ENCODE assay signal across 2 cellular contexts in genomic region chr5:172283862-172284274, GRCh38.
TF ChIP-seq lines count a peak whose summit lies in the region.

No MANE protein-coding gene starts in this region.

TF ChIP-seq in HEK293, 187 proteins besides CTCF, POLR2A, EP300 and RAD21:
- TF ChIP-seq HOXC10 (CRISPR knock-in tag; IDR thresholded peaks at IDR 0.05) = 0 out of 2 replicates have a peak, but pooled peaks have one; percentile 5
- no peak for TF ChIP-seq ZNF292 (tag by site-specific recombination; IDR thresholded peaks at IDR 0.05; ENCODE audit: borderline replicate concordance, low read depth)

TF ChIP-seq in GM12878, 131 proteins besides CTCF, POLR2A, EP300 and RAD21 (continues in another document):
- TF ChIP-seq HSF1 (IDR thresholded peaks at IDR 0.05; ENCODE audit: low read depth, low read length) (no peak), CREM (IDR thresholded peaks at IDR 0.05; ENCODE audit: low read depth) (no peak), SPI1 (IDR thresholded peaks at IDR 0.05; ENCODE audit: borderline replicate concordance, insufficient read depth, low read depth, low read length) (no peak), TCF12 (IDR thresholded peaks at IDR 0.05; ENCODE audit: low read depth, low read length) (no peak), RELA (IDR thresholded peaks at IDR 0.05; ENCODE audit: borderline replicate concordance, partially characterized antibody) (no peak), FOXM1 (IDR thresholded peaks at IDR 0.05; ENCODE audit: low read depth, low read length) (no peak), BMI1 (IDR thresholded peaks at IDR 0.05; ENCODE audit: borderline replicate concordance) (no peak), HDGF (IDR thresholded peaks at IDR 0.05) (no peak), PRDM15 (CRISPR knock-in tag; IDR thresholded peaks at IDR 0.05) (no peak), CREB1 (IDR thresholded peaks at IDR 0.05; ENCODE audit: low read depth) (no peak), RAD51 (IDR thresholded peaks at IDR 0.05) (no peak), PBX3 (IDR thresholded peaks at IDR 0.05; ENCODE audit: insufficient replicate concordance, low read depth, low read length) (no peak), USF1 (IDR thresholded peaks at IDR 0.05; ENCODE audit: borderline replicate concordance, extremely low read length, insufficient read depth, low read depth, low read length) (no peak), MYB (IDR thresholded peaks at IDR 0.05; ENCODE audit: borderline replicate concordance, low read depth, low read length) (no peak), CEBPB (IDR thresholded peaks at IDR 0.05; ENCODE audit: borderline replicate concordance in 1 of 2, low read depth in 2 of 2, low read length in 2 of 2) (no peak), ASH2L (IDR thresholded peaks at IDR 0.05; ENCODE audit: borderline replicate concordance, low read depth) (0 out of 2 replicates have a peak, but pooled peaks have one; percentile 2), ZNF384 (IDR thresholded peaks at IDR 0.05; ENCODE audit: borderline replicate concordance, low read depth, low read length) (no peak), ZNF622 (IDR thresholded peaks at IDR 0.05) (no peak), RFX5 (IDR thresholded peaks at IDR 0.05; ENCODE audit: low read depth, low read length) (no peak), ZNF24 (IDR thresholded peaks at IDR 0.05) (no peak), ATF2 (IDR thresholded peaks at IDR 0.05; ENCODE audit: low read length) (no peak), FOXK2 (IDR thresholded peaks at IDR 0.05) (no peak), TCF3 (IDR thresholded peaks at IDR 0.05; ENCODE audit: borderline replicate concordance, insufficient read depth, low read depth, low read length) (0 out of 2 replicates have a peak, but pooled peaks have one; percentile 8), NRF1 (conservative IDR thresholded peaks at IDR 0.05; ENCODE audit: low read depth, low read length) (no peak), TAF1 (IDR thresholded peaks at IDR 0.05; ENCODE audit: borderline replicate concordance, low read depth, low read length) (0 out of 2 replicates have a peak, but pooled peaks have one; percentile 65), GABPA (IDR thresholded peaks at IDR 0.05; ENCODE audit: low read depth) (no peak), SP1 (IDR thresholded peaks at IDR 0.05; ENCODE audit: low read depth, low read length) (no peak), ATF7 (IDR thresholded peaks at IDR 0.05; ENCODE audit: low read depth) (no peak), SRF (IDR thresholded peaks at IDR 0.05; ENCODE audit: low read depth in 2 of 2, low read length in 2 of 2) (0 out of 4 replicates have a peak, but pooled peaks of 1 of the 2 experiments have one; percentile 19), ZBTB4 (CRISPR knock-in tag; IDR thresholded peaks at IDR 0.05) (no peak), IRF4 (IDR thresholded peaks at IDR 0.05; ENCODE audit: low read depth, low read length) (no peak), KAT2A (conservative IDR thresholded peaks at IDR 0.05; ENCODE audit: control insufficient read depth, low read depth, low read length) (no peak), KDM1A (IDR thresholded peaks at IDR 0.05; ENCODE audit: borderline replicate concordance) (no peak), GATAD2B (conservative IDR thresholded peaks at IDR 0.05; ENCODE audit: low read depth) (0 out of 2 replicates have a peak, but pooled peaks have one; percentile 33), PKNOX1 (IDR thresholded peaks at IDR 0.05) (no peak), BHLHE40 (IDR thresholded peaks at IDR 0.05; ENCODE audit: borderline replicate concordance in 1 of 2, low read depth in 2 of 2, low read length in 1 of 2) (no peak; a peak in 1 of 4 replicates), JUNB (IDR thresholded peaks at IDR 0.05) (no peak), SMARCA5 (IDR thresholded peaks at IDR 0.05) (no peak), NR2C2 (IDR thresholded peaks at IDR 0.05; ENCODE audit: borderline replicate concordance, control insufficient read depth, insufficient read length, low read depth) (no peak), YY1 (IDR thresholded peaks at IDR 0.05; ENCODE audit: low read depth, low read length) (no peak), ZBTB40 (IDR thresholded peaks at IDR 0.05; ENCODE audit: borderline replicate concordance) (no peak), WRNIP1 (IDR thresholded peaks at IDR 0.05; ENCODE audit: borderline replicate concordance, low read depth, low read length) (no peak), SIN3A (IDR thresholded peaks at IDR 0.05; ENCODE audit: low read depth, low read length) (no peak), RCOR1 (conservative IDR thresholded peaks at IDR 0.05; ENCODE audit: low read depth, low read length) (no peak), PML (IDR thresholded peaks at IDR 0.05; ENCODE audit: low read length) (no peak), MTA3 (IDR thresholded peaks at IDR 0.05; ENCODE audit: borderline replicate concordance, low read length) (no peak), SMAD1 (IDR thresholded peaks at IDR 0.05; ENCODE audit: low read depth, partially characterized antibody) (no peak), SUZ12 (IDR thresholded peaks at IDR 0.05; ENCODE audit: unreplicated experiment) (no peak)
